In the genomic region with DNA sequence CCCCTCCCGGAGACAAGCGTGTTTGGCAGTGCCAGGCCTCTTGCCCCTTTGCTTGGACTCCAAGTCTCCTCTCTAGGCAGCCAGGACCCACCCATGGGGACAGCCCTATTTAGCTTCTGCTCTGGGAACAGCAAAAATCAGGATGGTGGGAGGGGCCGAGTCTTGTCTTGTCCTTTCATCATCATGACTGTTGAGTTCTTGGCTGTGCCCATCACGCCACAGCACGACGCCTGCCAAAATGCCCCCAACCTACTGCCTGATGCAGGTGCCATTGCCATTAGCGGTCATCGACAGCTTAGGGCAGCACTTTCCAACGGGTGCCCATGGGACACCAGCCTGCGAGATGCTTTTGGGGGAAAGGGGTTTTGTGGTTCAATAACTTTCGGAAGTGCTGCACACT, we compare ENCODE assay signal across 14 cellular contexts. TPM values are rescaled to one million over a fixed set of nuclear protein-coding genes. Genes with fewer than 3 reads are reported as not detected.
DNase-seq lines count a peak whose midpoint lies in the region; ATAC-seq and TF ChIP-seq lines count a peak whose summit lies in the region.
"Had no signal": no experiment of that assay in that cellular context is flagged by ENCODE, and none has a peak within 500 bp of the region (broad histone marks: within the 10 kb centered on the region; RNA-seq: fewer than 3 reads in every experiment).

No MANE protein-coding gene starts in this region.

- H2BK5ac ChIP-seq in neuronal stem cell (ENCODE audit: low read length): no peak overlapping the region

- no peaks in the 10 kb centered on the region for H3K27me3 ChIP-seq in BLaER1
- no peaks in the 10 kb centered on the region for H3K27me3 ChIP-seq in left ventricle myocardium inferior (ENCODE audit: low read depth)
- no peaks in the 10 kb centered on the region for H3K27me3 ChIP-seq in neuronal stem cell (ENCODE audit: control insufficient read depth in 3 of 3, insufficient read depth in 3 of 3, low read depth in 1 of 3, low read length in 3 of 3)
- H3K27me3 ChIP-seq in mammary epithelial cell (ENCODE audit: insufficient read depth, low read length): no peaks in the 10 kb centered on the region
- H3K27me3 ChIP-seq: BE2C had no signal

- no peaks in the 10 kb centered on the region for H3K27me3 Mint-ChIP-seq in WTC11 (ENCODE audit: low read depth)
- H3K27me3 Mint-ChIP-seq: CD8-positive, alpha-beta memory T cell had no signal

- TF ChIP-seq CTCF in WTC11 (IDR thresholded peaks at IDR 0.05) (no peak), left ventricle myocardium inferior (IDR thresholded peaks at IDR 0.05; ENCODE audit: borderline replicate concordance) (no peak), mammary epithelial cell (conservative IDR thresholded peaks at IDR 0.05 in 1 of 2, IDR thresholded peaks at IDR 0.05 in 1 of 2; ENCODE audit: extremely low read depth in 1 of 2, insufficient read depth in 1 of 2, low read depth in 1 of 2, low read length in 2 of 2) (no peak)

- H3K4me3 ChIP-seq in BLaER1 (no peak overlapping the region), left ventricle myocardium inferior (no peak overlapping the region), neuronal stem cell (ENCODE audit: low read length in 2 of 2) (no peak overlapping the region), mammary epithelial cell (replicated peaks in 1 of 3; ENCODE audit: insufficient read depth in 1 of 3, low read depth in 2 of 3, low read length in 3 of 3) (no peak overlapping the region)
- H3K4me3 ChIP-seq: GM23338 had no signal

- peak overlapping the region; percentile 92 for H2BK15ac ChIP-seq in neuronal stem cell (ENCODE audit: low read length)

- peak overlapping the region; percentile 85 for H3K18ac ChIP-seq in neuronal stem cell (ENCODE audit: low read length)

- H2AK5ac ChIP-seq in neuronal stem cell (ENCODE audit: low read depth, low read length): no peak overlapping the region

- in situ Hi-C loops in mammary epithelial cell (cut with MboI; ENCODE audit: low sequenced_read_pairs in 2 of 2): no loop called here

- H2BK120ac ChIP-seq in neuronal stem cell (ENCODE audit: low read depth, low read length): no peak overlapping the region

- H2AFZ ChIP-seq in neuronal stem cell (ENCODE audit: low read length) (no peak overlapping the region), mammary epithelial cell (ENCODE audit: low read depth, low read length) (no peak overlapping the region)
- H2AFZ ChIP-seq: GM23338 had no signal

- peak overlapping the region; percentile 72; the same call in 1 of the 2 replicates for H3K27ac Mint-ChIP-seq in WTC11
- H3K27ac Mint-ChIP-seq: GM23338 had no signal

- no peak overlapping the region for H2BK12ac ChIP-seq in neuronal stem cell (ENCODE audit: low read length)

- CTCF ChIA-PET in WTC11 (lab: Charles Lee) (interaction anchor here (0.7 kb wide), 1 partner anchor 28 kb away, joined by 3 read pairs; no protein-coding TSS in a partner anchor), mammary epithelial cell (lab: Charles Lee; ENCODE audit: low non-redundant PET) (no interaction called here)

- POLR2A ChIA-PET in WTC11 (lab: Charles Lee): no interaction called here

- ATAC-seq in WTC11: no peak
- ATAC-seq: GM23338 had no signal

- peak overlapping the region; percentile 84 for H3K4me2 ChIP-seq in BLaER1
- H3K4me2 ChIP-seq in neuronal stem cell (ENCODE audit: insufficient read depth, low read length, poor library complexity, severe bottlenecking): no peak overlapping the region
- H3K4me2 ChIP-seq in mammary epithelial cell (ENCODE audit: insufficient read depth, low read depth, low read length): no peak overlapping the region
- H3K4me2 ChIP-seq: GM23338 had no signal

- H3K9me3 Mint-ChIP-seq in WTC11: peaks cover 5% of the 10 kb centered on the region; the same call in 1 of the 2 replicates
- H3K9me3 Mint-ChIP-seq: CD8-positive, alpha-beta memory T cell; GM23338 had no signal

- no peaks in the 10 kb centered on the region for H3K79me2 ChIP-seq in mammary epithelial cell (ENCODE audit: insufficient read depth, low read length)

- peaks cover 6% of the 10 kb centered on the region; the same call in 1 of the 2 replicates for H3K4me1 Mint-ChIP-seq in WTC11

- H3K9me3 ChIP-seq in BLaER1 (no peaks in the 10 kb centered on the region), left ventricle myocardium inferior (replicated peaks) (no peaks in the 10 kb centered on the region), neuronal stem cell (replicated peaks in 1 of 2; ENCODE audit: control insufficient read depth in 2 of 2, insufficient read depth in 1 of 2, low read depth in 1 of 2, low read length in 2 of 2) (no peaks in the 10 kb centered on the region), mammary epithelial cell (replicated peaks; ENCODE audit: insufficient read depth, low read length) (no peaks in the 10 kb centered on the region)
- H3K9me3 ChIP-seq: BE2C, Caco-2 had no signal

- H3K36me3 ChIP-seq in BLaER1 (no peaks in the 10 kb centered on the region), left ventricle myocardium inferior (peaks cover 6% of the 10 kb centered on the region), neuronal stem cell (replicated peaks in 1 of 2; ENCODE audit: control insufficient read depth in 2 of 2, insufficient read depth in 2 of 2, low read length in 2 of 2) (no peaks in the 10 kb centered on the region), mammary epithelial cell (ENCODE audit: insufficient read depth, low read length) (no peaks in the 10 kb centered on the region)
- H3K36me3 ChIP-seq: BE2C had no signal

- H4K20me1 ChIP-seq in BLaER1 (peaks cover 7% of the 10 kb centered on the region; the same call in 1 of the 2 replicates), mammary epithelial cell (ENCODE audit: insufficient read depth, low read length) (no peaks in the 10 kb centered on the region)

- H3K4me1 ChIP-seq in BLaER1 (peaks cover 71% of the 10 kb centered on the region), left ventricle myocardium inferior (peaks cover 40% of the 10 kb centered on the region), neuronal stem cell (ENCODE audit: control insufficient read depth in 2 of 2, insufficient read depth in 1 of 2, low read depth in 1 of 2, low read length in 2 of 2) (peaks cover 0 to 4% of the 10 kb centered on the region in 2 donors), mammary epithelial cell (ENCODE audit: insufficient read depth, low read length) (no peaks in the 10 kb centered on the region)
- H3K4me1 ChIP-seq: BE2C had no signal

- DNase-seq in WTC11 (ENCODE audit: low spot score): no peak
- DNase-seq in left ventricle myocardium inferior: no peak
- DNase-seq in neuronal stem cell (ENCODE audit: low spot score): no peak
- DNase-seq in ureter (ENCODE audit: low spot score): no peak
- no peak for DNase-seq in mammary epithelial cell
- no peak for DNase-seq in activated effector memory CD4-positive, alpha-beta T cell treated with Interleukin-2 at 50 U/mL for 16 hours
- DNase-seq: Caco-2; CD8-positive, alpha-beta memory T cell; DMS79 treated with DMSO at 0.1 percent for 48 hours; EL had no signal

- BruUV-seq in mammary epithelial cell (replicated peaks; lab: Mats Ljungman, UMichigan): no TSS peak

- no peaks in the 10 kb centered on the region for H3K79me1 ChIP-seq in neuronal stem cell (ENCODE audit: low read depth, low read length)

- no CpG with 5 or more reads among the region's 11 CpGs for WGBS in neuronal stem cell (ENCODE audit: extremely low coverage in 2 of 2, insufficient read length in 2 of 2, insufficient replicate concordance in 1 of 2), 2 donors
- 81% methylated on average over 9 of the region's 11 CpGs for WGBS in mammary epithelial cell (ENCODE audit: low coverage, missing lambda C conversion rate)

- no peak overlapping the region for H4K8ac ChIP-seq in neuronal stem cell (ENCODE audit: low read depth, low read length)

- no peak overlapping the region for H4K91ac ChIP-seq in neuronal stem cell (ENCODE audit: low read depth, low read length, poor library complexity)

- dilution Hi-C loops in mammary epithelial cell (cut with HindIII; ENCODE audit: low sequenced_read_pairs): no loop called here

- no peak overlapping the region for H3K4me3 Mint-ChIP-seq in WTC11
- H3K4me3 Mint-ChIP-seq: CD8-positive, alpha-beta memory T cell; GM23338 had no signal

- no peak overlapping the region for H3K14ac ChIP-seq in neuronal stem cell (ENCODE audit: low read length)

- no peak overlapping the region for H3K23ac ChIP-seq in neuronal stem cell (ENCODE audit: low read depth, low read length, poor library complexity)

- no peak overlapping the region for H3K9ac ChIP-seq in BLaER1
- H3K9ac ChIP-seq in neuronal stem cell (ENCODE audit: low read depth, low read length, poor library complexity): no peak overlapping the region
- no peak overlapping the region for H3K9ac ChIP-seq in mammary epithelial cell (ENCODE audit: insufficient read depth, low read length)

- intact Hi-C loops in left ventricle myocardium inferior (cut with micrococcal nuclease) (no loop called here), mammary epithelial cell (cut with micrococcal nuclease) (no loop called here)

- H3K4ac ChIP-seq in neuronal stem cell (ENCODE audit: low read length): no peak overlapping the region

- H3K27ac ChIP-seq in BLaER1 (no peak overlapping the region), left ventricle myocardium inferior (replicated peaks) (peak overlapping the region; percentile 80), neuronal stem cell (replicated peaks; ENCODE audit: low read length) (no peak overlapping the region), mammary epithelial cell (ENCODE audit: insufficient read depth, low read depth, low read length) (no peak overlapping the region)
- H3K27ac ChIP-seq: HL-60 had no signal

- H3K36me3 Mint-ChIP-seq in WTC11: no peaks in the 10 kb centered on the region
- H3K36me3 Mint-ChIP-seq: CD8-positive, alpha-beta memory T cell had no signal

TF ChIP-seq in WTC11, 78 proteins besides CTCF, POLR2A, EP300 and RAD21:
- no peak for TF ChIP-seq FOXP1 (CRISPR knock-in tag; IDR thresholded peaks at IDR 0.05; ENCODE audit: borderline replicate concordance)
- no peak for TF ChIP-seq CREM (CRISPR knock-in tag; IDR thresholded peaks at IDR 0.05)
- no peak for TF ChIP-seq ZNF317 (CRISPR knock-in tag; IDR thresholded peaks at IDR 0.05; ENCODE audit: borderline replicate concordance, low read depth)
- no peak for TF ChIP-seq RELA (CRISPR knock-in tag; IDR thresholded peaks at IDR 0.05; ENCODE audit: borderline replicate concordance)
- no peak for TF ChIP-seq HMGA2 (CRISPR knock-in tag; IDR thresholded peaks at IDR 0.05)

RNA-seq across cellular contexts. Expression of a gene that starts 18.9 kb away (rescaled TPM):
- total RNA-seq in WTC11 (2021): 4.2 to 4.9 TPM (median 4.7 TPM) in 3 replicates
- total RNA-seq in left ventricle myocardium inferior: 120 TPM
- 4.2 TPM for polyA plus RNA-seq in neuronal stem cell (2013, experiment 1 of 2)
- 4.1 TPM for polyA plus RNA-seq in neuronal stem cell (2013, experiment 2 of 2)
- total RNA-seq in ureter: 3.9 TPM
- total RNA-seq in mammary epithelial cell: under 1 TPM in 1 of 2 donors, not detected in 1; 0.50 TPM
- polyA plus RNA-seq in mammary epithelial cell: not detected
- not detected for polyA minus RNA-seq in mammary epithelial cell
- total RNA-seq: CD8-positive, alpha-beta memory T cell had no signal
- polyA plus RNA-seq: CD8-positive, alpha-beta memory T cell had no signal

RNA-seq across cellular contexts. Expression of a gene that starts 32.1 kb away (rescaled TPM):
- total RNA-seq in WTC11 (2021) (3.0 to 3.5 TPM (median 3.4 TPM) in 3 replicates), left ventricle myocardium inferior (47.3 TPM), ureter (3.3 TPM), mammary epithelial cell (under 1 TPM; 0.42 to 0.67 TPM)
- polyA plus RNA-seq in neuronal stem cell (2013, experiment 1 of 2): 2.7 TPM
- 2.5 TPM for polyA plus RNA-seq in neuronal stem cell (2013, experiment 2 of 2)
- 0.52 TPM for polyA plus RNA-seq in mammary epithelial cell
- 0.47 TPM for polyA minus RNA-seq in mammary epithelial cell

Comparison
In these comparisons a context has a peak if more than half of its experiments do, and no peak if none do; other contexts are left out.
1. RNA of a gene that starts 18.9 kb away (total RNA-seq): 120 TPM in left ventricle myocardium inferior (single experiment); 4.2 to 4.9 TPM in WTC11, 3.9 TPM in ureter (single experiment) and 0.50 TPM in mammary epithelial cell; every median in the first group is over 10 times any median in the second.
2. RNA of a gene that starts 32.1 kb away (total RNA-seq): 47.3 TPM in left ventricle myocardium inferior (single experiment); 3.3 TPM in ureter (single experiment), 3.0 to 3.5 TPM in WTC11 and 0.42 to 0.67 TPM in mammary epithelial cell; every median in the first group is over 10 times any median in the second.